20 cellular contexts compared by ENCODE assay signal in genomic region chr6:53497905-53498304, GRCh38.
"Had no signal": no experiment of that assay in that cellular context is flagged by ENCODE, and none has a peak within 500 bp of the region (broad histone marks: within the 10 kb centered on the region; RNA-seq: fewer than 3 reads in every experiment).

No MANE protein-coding gene starts in this region.

- H3K4me3 ChIP-seq: breast epithelium had no signal

- FAIRE-seq: RCC 7860 had no signal

- ATAC-seq: activated CD8-positive, alpha-beta T cell treated with anti-CD3 and anti-CD28 coated beads for 36 hours; activated T-cell treated with anti-CD3 and anti-CD28 coated beads, Interleukin-2, amount 50 U/mL, for 72 hours; T-helper 17 cell had no signal

- DNase-seq: activated CD4-positive, alpha-beta T cell treated with anti-CD3 and anti-CD28 coated beads for 4 hours; activated CD8-positive, alpha-beta memory T cell treated with anti-CD3 and anti-CD28 coated beads, Interleukin-2, amount 50 U/mL, for 4 hours; activated CD8-positive, alpha-beta T cell treated with anti-CD3 and anti-CD28 coated beads for 36 hours; activated T-cell treated with anti-CD3 and anti-CD28 coated beads, Interleukin-2, amount 50 U/mL, for 72 hours; aorta; caudate nucleus; KG1; MV-4-11; NCI-H1092 treated with DMSO at 0.1 percent for 48 hours; NCI-H1436; NCI-H1694 treated with DMSO at 0.1 percent for 48 hours; NCI-H2029 treated with DMSO at 0.1 percent for 48 hours; NCI-H446; NCI-H524; SHP77 treated with DMSO at 0.1 percent for 48 hours; T-helper 17 cell; T1000 had no signal

- H3K9me3 ChIP-seq: breast epithelium had no signal

- H3K27me3 ChIP-seq: breast epithelium had no signal

- H3K36me3 ChIP-seq: breast epithelium had no signal

- H3K4me1 ChIP-seq: breast epithelium had no signal

- H3K27ac ChIP-seq: breast epithelium, VCaP had no signal
